In the genomic region with DNA sequence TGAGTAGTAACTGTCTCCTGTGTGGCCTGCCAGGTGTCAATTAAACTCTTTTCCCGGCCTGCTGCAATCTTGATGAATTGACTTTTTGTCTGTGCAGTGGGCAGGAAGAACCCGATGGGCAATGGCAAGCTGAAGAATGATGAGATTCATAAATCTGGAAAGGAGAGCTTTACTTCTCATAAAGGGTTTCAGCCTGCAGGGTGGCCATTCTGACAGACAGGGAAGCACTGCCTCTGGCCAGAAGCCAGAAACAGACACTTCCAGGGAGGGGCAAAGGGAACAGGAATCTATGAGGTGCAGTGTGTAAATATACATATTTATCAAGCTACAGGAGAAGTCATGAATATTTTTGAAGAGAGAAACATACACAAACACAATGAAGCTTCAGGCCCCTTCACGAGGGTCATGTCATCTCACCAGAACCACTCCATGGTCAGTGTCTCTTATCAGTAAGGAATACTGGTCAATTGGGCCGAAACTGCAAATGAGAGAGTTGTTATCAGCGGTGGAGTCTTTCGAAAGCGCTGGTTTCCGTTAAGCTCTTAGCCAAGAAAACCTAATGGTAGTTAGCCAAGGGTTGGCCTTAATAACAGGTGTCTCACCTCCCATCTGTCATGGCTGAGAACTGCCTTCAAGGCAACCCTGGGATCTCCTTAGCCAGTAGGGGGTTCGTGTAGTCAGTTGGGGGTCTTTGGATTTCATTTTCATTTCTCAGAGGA, we compare ENCODE assay signal across 1 cellular context.
TF ChIP-seq lines count a peak whose summit lies in the region.

No MANE protein-coding gene starts in this region.

TF ChIP-seq in GM23338, 12 proteins besides CTCF, POLR2A, EP300 and RAD21 (continued from another document):
- TF ChIP-seq, protein P1, sequence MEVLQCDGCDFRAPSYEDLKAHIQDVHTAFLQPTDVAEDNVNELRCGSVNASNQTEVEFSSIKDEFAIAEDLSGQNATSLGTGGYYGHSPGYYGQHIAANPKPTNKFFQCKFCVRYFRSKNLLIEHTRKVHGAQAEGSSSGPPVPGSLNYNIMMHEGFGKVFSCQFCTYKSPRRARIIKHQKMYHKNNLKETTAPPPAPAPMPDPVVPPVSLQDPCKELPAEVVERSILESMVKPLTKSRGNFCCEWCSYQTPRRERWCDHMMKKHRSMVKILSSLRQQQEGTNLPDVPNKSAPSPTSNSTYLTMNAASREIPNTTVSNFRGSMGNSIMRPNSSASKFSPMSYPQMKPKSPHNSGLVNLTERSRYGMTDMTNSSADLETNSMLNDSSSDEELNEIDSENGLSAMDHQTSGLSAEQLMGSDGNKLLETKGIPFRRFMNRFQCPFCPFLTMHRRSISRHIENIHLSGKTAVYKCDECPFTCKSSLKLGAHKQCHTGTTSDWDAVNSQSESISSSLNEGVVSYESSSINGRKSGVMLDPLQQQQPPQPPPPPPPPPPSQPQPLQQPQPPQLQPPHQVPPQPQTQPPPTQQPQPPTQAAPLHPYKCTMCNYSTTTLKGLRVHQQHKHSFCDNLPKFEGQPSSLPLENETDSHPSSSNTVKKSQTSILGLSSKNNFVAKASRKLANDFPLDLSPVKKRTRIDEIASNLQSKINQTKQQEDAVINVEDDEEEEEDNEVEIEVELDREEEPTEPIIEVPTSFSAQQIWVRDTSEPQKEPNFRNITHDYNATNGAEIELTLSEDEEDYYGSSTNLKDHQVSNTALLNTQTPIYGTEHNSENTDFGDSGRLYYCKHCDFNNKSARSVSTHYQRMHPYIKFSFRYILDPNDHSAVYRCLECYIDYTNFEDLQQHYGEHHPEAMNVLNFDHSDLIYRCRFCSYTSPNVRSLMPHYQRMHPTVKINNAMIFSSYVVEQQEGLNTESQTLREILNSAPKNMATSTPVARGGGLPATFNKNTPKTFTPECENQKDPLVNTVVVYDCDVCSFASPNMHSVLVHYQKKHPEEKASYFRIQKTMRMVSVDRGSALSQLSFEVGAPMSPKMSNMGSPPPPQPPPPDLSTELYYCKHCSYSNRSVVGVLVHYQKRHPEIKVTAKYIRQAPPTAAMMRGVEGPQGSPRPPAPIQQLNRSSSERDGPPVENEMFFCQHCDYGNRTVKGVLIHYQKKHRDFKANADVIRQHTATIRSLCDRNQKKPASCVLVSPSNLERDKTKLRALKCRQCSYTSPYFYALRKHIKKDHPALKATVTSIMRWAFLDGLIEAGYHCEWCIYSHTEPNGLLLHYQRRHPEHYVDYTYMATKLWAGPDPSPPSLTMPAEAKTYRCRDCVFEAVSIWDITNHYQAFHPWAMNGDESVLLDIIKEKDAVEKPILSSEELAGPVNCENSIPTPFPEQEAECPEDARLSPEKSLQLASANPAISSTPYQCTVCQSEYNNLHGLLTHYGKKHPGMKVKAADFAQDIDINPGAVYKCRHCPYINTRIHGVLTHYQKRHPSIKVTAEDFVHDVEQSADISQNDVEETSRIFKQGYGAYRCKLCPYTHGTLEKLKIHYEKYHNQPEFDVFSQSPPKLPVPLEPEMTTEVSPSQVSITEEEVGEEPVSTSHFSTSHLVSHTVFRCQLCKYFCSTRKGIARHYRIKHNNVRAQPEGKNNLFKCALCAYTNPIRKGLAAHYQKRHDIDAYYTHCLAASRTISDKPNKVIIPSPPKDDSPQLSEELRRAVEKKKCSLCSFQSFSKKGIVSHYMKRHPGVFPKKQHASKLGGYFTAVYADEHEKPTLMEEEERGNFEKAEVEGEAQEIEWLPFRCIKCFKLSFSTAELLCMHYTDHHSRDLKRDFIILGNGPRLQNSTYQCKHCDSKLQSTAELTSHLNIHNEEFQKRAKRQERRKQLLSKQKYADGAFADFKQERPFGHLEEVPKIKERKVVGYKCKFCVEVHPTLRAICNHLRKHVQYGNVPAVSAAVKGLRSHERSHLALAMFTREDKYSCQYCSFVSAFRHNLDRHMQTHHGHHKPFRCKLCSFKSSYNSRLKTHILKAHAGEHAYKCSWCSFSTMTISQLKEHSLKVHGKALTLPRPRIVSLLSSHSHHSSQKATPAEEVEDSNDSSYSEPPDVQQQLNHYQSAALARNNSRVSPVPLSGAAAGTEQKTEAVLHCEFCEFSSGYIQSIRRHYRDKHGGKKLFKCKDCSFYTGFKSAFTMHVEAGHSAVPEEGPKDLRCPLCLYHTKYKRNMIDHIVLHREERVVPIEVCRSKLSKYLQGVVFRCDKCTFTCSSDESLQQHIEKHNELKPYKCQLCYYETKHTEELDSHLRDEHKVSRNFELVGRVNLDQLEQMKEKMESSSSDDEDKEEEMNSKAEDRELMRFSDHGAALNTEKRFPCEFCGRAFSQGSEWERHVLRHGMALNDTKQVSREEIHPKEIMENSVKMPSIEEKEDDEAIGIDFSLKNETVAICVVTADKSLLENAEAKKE (CRISPR knock-in tag; IDR thresholded peaks at IDR 0.05) = no peak
- TF ChIP-seq ZNF114 (CRISPR knock-in tag; IDR thresholded peaks at IDR 0.05) (no peak), EZH2 (IDR thresholded peaks at IDR 0.05; ENCODE audit: low read depth, unreplicated experiment) (no peak), NANOG (IDR thresholded peaks at IDR 0.05; ENCODE audit: borderline replicate concordance) (no peak), JUNB (IDR thresholded peaks at IDR 0.05; ENCODE audit: unreplicated experiment) (no peak), STAT1 (IDR thresholded peaks at IDR 0.05; ENCODE audit: unreplicated experiment) (no peak)
- TF ChIP-seq, protein P2, sequence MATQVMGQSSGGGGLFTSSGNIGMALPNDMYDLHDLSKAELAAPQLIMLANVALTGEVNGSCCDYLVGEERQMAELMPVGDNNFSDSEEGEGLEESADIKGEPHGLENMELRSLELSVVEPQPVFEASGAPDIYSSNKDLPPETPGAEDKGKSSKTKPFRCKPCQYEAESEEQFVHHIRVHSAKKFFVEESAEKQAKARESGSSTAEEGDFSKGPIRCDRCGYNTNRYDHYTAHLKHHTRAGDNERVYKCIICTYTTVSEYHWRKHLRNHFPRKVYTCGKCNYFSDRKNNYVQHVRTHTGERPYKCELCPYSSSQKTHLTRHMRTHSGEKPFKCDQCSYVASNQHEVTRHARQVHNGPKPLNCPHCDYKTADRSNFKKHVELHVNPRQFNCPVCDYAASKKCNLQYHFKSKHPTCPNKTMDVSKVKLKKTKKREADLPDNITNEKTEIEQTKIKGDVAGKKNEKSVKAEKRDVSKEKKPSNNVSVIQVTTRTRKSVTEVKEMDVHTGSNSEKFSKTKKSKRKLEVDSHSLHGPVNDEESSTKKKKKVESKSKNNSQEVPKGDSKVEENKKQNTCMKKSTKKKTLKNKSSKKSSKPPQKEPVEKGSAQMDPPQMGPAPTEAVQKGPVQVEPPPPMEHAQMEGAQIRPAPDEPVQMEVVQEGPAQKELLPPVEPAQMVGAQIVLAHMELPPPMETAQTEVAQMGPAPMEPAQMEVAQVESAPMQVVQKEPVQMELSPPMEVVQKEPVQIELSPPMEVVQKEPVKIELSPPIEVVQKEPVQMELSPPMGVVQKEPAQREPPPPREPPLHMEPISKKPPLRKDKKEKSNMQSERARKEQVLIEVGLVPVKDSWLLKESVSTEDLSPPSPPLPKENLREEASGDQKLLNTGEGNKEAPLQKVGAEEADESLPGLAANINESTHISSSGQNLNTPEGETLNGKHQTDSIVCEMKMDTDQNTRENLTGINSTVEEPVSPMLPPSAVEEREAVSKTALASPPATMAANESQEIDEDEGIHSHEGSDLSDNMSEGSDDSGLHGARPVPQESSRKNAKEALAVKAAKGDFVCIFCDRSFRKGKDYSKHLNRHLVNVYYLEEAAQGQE (IDR thresholded peaks at IDR 0.05; ENCODE audit: unreplicated experiment) = no peak
